28 cellular contexts compared by ENCODE assay signal in genomic region chr2:132646805-132647115, GRCh38. TPM values are rescaled to one million over a fixed set of nuclear protein-coding genes. Genes with fewer than 3 reads are reported as not detected.
"Had no signal": no experiment of that assay in that cellular context is flagged by ENCODE, and none has a peak within 500 bp of the region (broad histone marks: within the 10 kb centered on the region; RNA-seq: fewer than 3 reads in every experiment).

No MANE protein-coding gene starts in this region.

- DNase-seq: effector CD8-positive, alpha-beta T cell; endodermal cell; foreskin fibroblast; gastrocnemius medialis; heart left ventricle; kidney; mesenchymal stem cell; mucosa of descending colon; naive B cell; pancreas; right lobe of liver; small intestine; stimulated activated CD4-positive, alpha-beta T cell treated with anti-CD3 and anti-CD28 coated beads, Interleukin-15, amount 100 ng/mL, for 24 hours; stimulated activated CD4-positive, alpha-beta T cell treated with anti-CD3 and anti-CD28 coated beads, Interleukin-2, amount 100 ng/mL, for 48 hours; stimulated activated naive B cell treated with anti-CD40 and anti-IgM and Interleukin-4, amounts not matched to agents 10 μg/mL and 1 μg/mL and 100 μg/mL, for 72 hours had no signal

- H3K9me3 Mint-ChIP-seq: dendritic cell treated with granulocyte-macrophage colony-stimulating factor and Interleukin-4, amounts not matched to agents 40 ng/mL and 50 ng/mL, for 4 days; endodermal cell; mesothelial cell of epicardium; neural crest cell; stimulated activated naive B cell treated with anti-CD40 and anti-IgM and Interleukin-4, amounts not matched to agents 10 μg/mL and 1 μg/mL and 100 μg/mL, for 72 hours; stimulated activated naive CD8-positive, alpha-beta T cell treated with anti-CD3 and anti-CD28 coated beads, Interleukin-15, Interleukin-2, amounts not matched to agents 100 ng/mL and 50 ng/mL, for 24 hours had no signal

- H3K4me3 ChIP-seq: gastrocnemius medialis, heart left ventricle, hepatocyte, mucosa of descending colon, pancreas, right lobe of liver, thoracic aorta, tibial nerve, vagina had no signal

- H3K4me2 ChIP-seq: hepatocyte had no signal

- ATAC-seq: esophagus mucosa; gastrocnemius medialis; heart left ventricle; mucosa of descending colon; natural killer cell treated with Interleukin-12 subunit alpha and Interleukin-12 subunit beta and Interleukin-15 and Interleukin-18, amount 100 ng/mL, for 72 hours; right lobe of liver had no signal

- H3K4me3 Mint-ChIP-seq: dendritic cell treated with granulocyte-macrophage colony-stimulating factor and Interleukin-4, amounts not matched to agents 40 ng/mL and 50 ng/mL, for 4 days; endodermal cell; mesothelial cell of epicardium; natural killer cell treated with Interleukin-12 subunit alpha and Interleukin-12 subunit beta and Interleukin-15 and Interleukin-18, amount 100 ng/mL, for 72 hours; neural crest cell; stimulated activated naive B cell treated with anti-CD40 and anti-IgM and Interleukin-4, amounts not matched to agents 10 μg/mL and 1 μg/mL and 100 μg/mL, for 72 hours; stimulated activated naive CD8-positive, alpha-beta T cell treated with anti-CD3 and anti-CD28 coated beads, Interleukin-15, Interleukin-2, amounts not matched to agents 100 ng/mL and 50 ng/mL, for 24 hours had no signal

- H3K36me3 ChIP-seq: gastrocnemius medialis, heart left ventricle, neutrophil, pancreas, right lobe of liver, thoracic aorta, tibial nerve, vagina had no signal

- H3K27me3 ChIP-seq: gastrocnemius medialis, hepatocyte, neutrophil, pancreas, right lobe of liver, tibial nerve, vagina had no signal

- H3K4me1 ChIP-seq: gastrocnemius medialis, heart left ventricle, pancreas, tibial nerve, vagina had no signal

- H3K27ac Mint-ChIP-seq: dendritic cell treated with granulocyte-macrophage colony-stimulating factor and Interleukin-4, amounts not matched to agents 40 ng/mL and 50 ng/mL, for 4 days; endodermal cell; mesothelial cell of epicardium; naive B cell; natural killer cell treated with Interleukin-12 subunit alpha and Interleukin-12 subunit beta and Interleukin-15 and Interleukin-18, amount 100 ng/mL, for 72 hours; progenitor cell of endocrine pancreas; stimulated activated naive B cell treated with anti-CD40 and anti-IgM and Interleukin-4, amounts not matched to agents 10 μg/mL and 1 μg/mL and 100 μg/mL, for 72 hours; stimulated activated naive CD8-positive, alpha-beta T cell treated with anti-CD3 and anti-CD28 coated beads, Interleukin-15, Interleukin-2, amounts not matched to agents 100 ng/mL and 50 ng/mL, for 24 hours had no signal

- H3K9me3 ChIP-seq: gastrocnemius medialis, heart left ventricle, mucosa of descending colon, neutrophil, pancreas, right lobe of liver, thoracic aorta, tibial nerve, vagina had no signal

- H3K36me3 Mint-ChIP-seq: mesothelial cell of epicardium; naive B cell; natural killer cell treated with Interleukin-12 subunit alpha and Interleukin-12 subunit beta and Interleukin-15 and Interleukin-18, amount 100 ng/mL, for 72 hours; stimulated activated naive B cell treated with anti-CD40 and anti-IgM and Interleukin-4, amounts not matched to agents 10 μg/mL and 1 μg/mL and 100 μg/mL, for 72 hours had no signal

- H3K27ac ChIP-seq: epithelial cell of prostate, gastrocnemius medialis, heart left ventricle, hepatocyte, neutrophil, pancreas, right lobe of liver, thoracic aorta, tibial nerve, vagina had no signal

- FAIRE-seq: kidney, pancreas, small intestine had no signal

- H2AFZ ChIP-seq: hepatocyte had no signal

RNA-seq across cellular contexts. Expression of gene LYPD1, which starts 23.2 kb away (rescaled TPM):
- total RNA-seq: natural killer cell treated with Interleukin-12 subunit alpha and Interleukin-12 subunit beta and Interleukin-15 and Interleukin-18, amount 100 ng/mL, for 72 hours; vagina had no signal
